In genomic region chr14:91985008-91985407, GRCh38 we compare ENCODE assay signal across 18 cellular contexts. TPM values are rescaled to one million over a fixed set of nuclear protein-coding genes. Genes with fewer than 3 reads are reported as not detected.
DNase-seq lines count a peak whose midpoint lies in the region; ATAC-seq and TF ChIP-seq lines count a peak whose summit lies in the region.
"Had no signal": no experiment of that assay in that cellular context is flagged by ENCODE, and none has a peak within 500 bp of the region (broad histone marks: within the 10 kb centered on the region; RNA-seq: fewer than 3 reads in every experiment).

No MANE protein-coding gene starts in this region.

- no peak overlapping the region for H2BK12ac ChIP-seq in mesenchymal stem cell (ENCODE audit: low read length in 2 of 2)

- no peaks in the 10 kb centered on the region for H3K27me3 ChIP-seq in mesenchymal stem cell (ENCODE audit: control insufficient read depth in 1 of 2, insufficient read depth in 1 of 2, low read length in 2 of 2)
- H3K27me3 ChIP-seq: BE2C, esophagus squamous epithelium, ovary had no signal

- no peak overlapping the region for H2AFZ ChIP-seq in mesenchymal stem cell (ENCODE audit: low read depth, low read length)

- peaks cover 1% of the 10 kb centered on the region for H3K4me1 ChIP-seq in mesenchymal stem cell (ENCODE audit: control insufficient read depth, insufficient read depth, low read depth, low read length)
- H3K4me1 ChIP-seq: BE2C had no signal

- H2BK120ac ChIP-seq in mesenchymal stem cell (ENCODE audit: low read depth, low read length) = no peak overlapping the region

- H2AK5ac ChIP-seq in mesenchymal stem cell (ENCODE audit: low read length, severe bottlenecking) = no peak overlapping the region

- no peak overlapping the region for H4K8ac ChIP-seq in mesenchymal stem cell (ENCODE audit: low read length)

- DNase-seq in AG10803 (ENCODE audit: low read depth) (peak; percentile 56), NCI-H226 (peak; percentile 75), epithelial cell of esophagus (ENCODE audit: low read depth) (peak; percentile 14), mesenchymal stem cell (peak; percentile 75), DMS79 treated with DMSO at 0.1 percent for 48 hours (lab: John Stamatoyannopoulos, UW) (no peak)
- no peak for DNase-seq in activated effector memory CD4-positive, alpha-beta T cell treated with Interleukin-2 at 50 U/mL for 16 hours
- DNase-seq in activated CD8-positive, alpha-beta memory T cell treated with anti-CD3 and anti-CD28 coated beads, Interleukin-2, amount 50 U/mL, for 4 hours = no peak
- DNase-seq: activated B cell treated with CpG ODN at 0.5 μM for 24 hours; activated naive CD8-positive, alpha-beta T cell treated with anti-CD3 and anti-CD28 coated beads for 36 hours; BE2C; DMS79; esophagus squamous epithelium; NCI-H345; OCI-M1; ovary; SW 1271 had no signal

- peaks cover 18% of the 10 kb centered on the region for H3K79me1 ChIP-seq in mesenchymal stem cell (replicated peaks; ENCODE audit: low read length, poor library complexity, severe bottlenecking)

- ATAC-seq in HG03159 (IDR thresholded peaks at IDR 0.05; ENCODE audit: unreplicated experiment) = no peak
- ATAC-seq: GM12878 had no signal

- H3K27ac ChIP-seq in mesenchymal stem cell (ENCODE audit: low read length, poor library complexity, severe bottlenecking) = peak overlapping the region; percentile 3
- H3K27ac ChIP-seq: esophagus squamous epithelium, ovary had no signal

- H3K4me2 ChIP-seq in mesenchymal stem cell (ENCODE audit: low read length, poor library complexity, severe bottlenecking) = no peak overlapping the region

- no peak overlapping the region for H2BK5ac ChIP-seq in mesenchymal stem cell (ENCODE audit: low read depth, low read length, poor library complexity, severe bottlenecking)

- H3K18ac ChIP-seq in mesenchymal stem cell (ENCODE audit: low read depth in 1 of 2, low read length in 2 of 2) = no peak overlapping the region

- H3K4ac ChIP-seq in mesenchymal stem cell (ENCODE audit: low read depth in 1 of 2, low read length in 2 of 2) = no peak overlapping the region

- no peak overlapping the region for H2BK15ac ChIP-seq in mesenchymal stem cell (ENCODE audit: low read depth, poor library complexity, severe bottlenecking)

- H3K9ac ChIP-seq in mesenchymal stem cell (ENCODE audit: low read length) = peak overlapping the region; percentile 62

- no peak for TF ChIP-seq CTCF in AG10803 (conservative IDR thresholded peaks at IDR 0.05; ENCODE audit: low read length)
- TF ChIP-seq CTCF in epithelial cell of esophagus (IDR thresholded peaks at IDR 0.05; ENCODE audit: insufficient read depth, low read depth, low read length, missing control alignments) = no peak

- no peaks in the 10 kb centered on the region for H3K9me3 ChIP-seq in mesenchymal stem cell (ENCODE audit: control insufficient read depth, low read length)
- H3K9me3 ChIP-seq: BE2C, esophagus squamous epithelium, ovary had no signal

- peaks cover 8 to 51% of the 10 kb centered on the region in 2 experiments for H3K36me3 ChIP-seq in mesenchymal stem cell (ENCODE audit: control insufficient read depth in 1 of 2, insufficient read depth in 2 of 2, low read depth in 1 of 2, low read length in 2 of 2)
- H3K36me3 ChIP-seq: ovary had no signal

- no peak overlapping the region for H4K91ac ChIP-seq in mesenchymal stem cell (ENCODE audit: low read length)

- H3K4me3 ChIP-seq in AG10803 (ENCODE audit: low read length) (no peak overlapping the region), epithelial cell of esophagus (ENCODE audit: low read length) (no peak overlapping the region), mesenchymal stem cell (ENCODE audit: insufficient read depth in 1 of 2, low read depth in 1 of 2, low read length in 2 of 2) (no peak overlapping the region)
- H3K4me3 ChIP-seq: esophagus squamous epithelium, GM12878, ovary had no signal

- 58% methylated on average over 2 of the region's 4 CpGs for WGBS in mesenchymal stem cell

- no peak overlapping the region for H3K23ac ChIP-seq in mesenchymal stem cell (ENCODE audit: low read length in 2 of 2)

- no peak overlapping the region for H3K14ac ChIP-seq in mesenchymal stem cell (ENCODE audit: low read length in 2 of 2)

RNA-seq across cellular contexts. Expression of gene FBLN5, which starts 37.5 kb away (rescaled TPM):
- 132 TPM for polyA plus RNA-seq in mesenchymal stem cell (2013, experiment 1 of 2)
- 132 TPM for polyA plus RNA-seq in mesenchymal stem cell (2013, experiment 2 of 2)

RNA-seq across cellular contexts. Expression of gene TRIP11, which starts 54.9 kb away (rescaled TPM):
- polyA plus RNA-seq in mesenchymal stem cell (2013, experiment 1 of 2) = 23.5 TPM
- 23.5 TPM for polyA plus RNA-seq in mesenchymal stem cell (2013, experiment 2 of 2)

Comparison
In these comparisons a context has a peak if more than half of its experiments do, and no peak if none do; other contexts are left out.
1. DNase-seq: peak in AG10803 (single experiment), NCI-H226 (single experiment), epithelial cell of esophagus (single experiment) and mesenchymal stem cell (single experiment); none in activated effector memory CD4-positive, alpha-beta T cell treated with Interleukin-2 at 50 U/mL for 16 hours (single experiment), DMS79 treated with DMSO at 0.1 percent for 48 hours (single experiment) and activated CD8-positive, alpha-beta memory T cell treated with anti-CD3 and anti-CD28 coated beads, Interleukin-2, amount 50 U/mL, for 4 hours (single experiment).